Comparison of ENCODE assay signal across 8 cellular contexts in the genomic region with DNA sequence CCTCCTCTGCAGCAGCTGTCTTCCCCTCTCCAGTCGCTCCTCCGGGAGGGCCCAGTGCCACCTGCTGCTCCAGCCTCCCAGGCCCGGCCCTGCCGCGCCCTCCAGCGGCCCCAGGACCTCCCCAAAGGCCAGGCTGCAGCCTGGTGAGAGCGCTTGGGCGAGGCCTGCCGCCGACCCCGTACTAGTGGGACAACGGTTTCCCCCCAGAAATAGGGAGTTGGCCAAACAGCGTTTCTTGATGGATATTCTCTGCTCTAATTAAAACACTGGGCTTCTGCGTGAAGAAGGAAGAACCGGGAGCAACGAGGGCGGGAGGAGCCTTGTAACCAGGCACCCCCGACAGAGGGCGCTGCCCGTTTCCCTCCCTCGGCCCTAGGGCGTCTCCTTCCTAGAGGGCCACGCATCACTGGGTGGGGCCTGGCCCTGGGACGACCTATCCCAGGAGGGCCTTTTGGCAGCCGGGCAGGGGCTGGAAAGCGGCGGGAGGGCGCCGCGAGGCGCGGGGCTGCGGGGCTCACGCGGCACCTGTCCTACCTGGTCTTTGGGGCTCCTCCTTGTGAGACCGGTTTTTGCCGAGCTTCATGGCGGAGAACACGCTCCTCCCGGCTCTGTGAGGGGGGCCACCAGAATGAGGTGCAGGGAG. TPM values are rescaled to one million over a fixed set of nuclear protein-coding genes. Genes with fewer than 3 reads are reported as not detected.
DNase-seq lines count a peak whose midpoint lies in the region; ATAC-seq, FAIRE-seq and TF ChIP-seq lines count a peak whose summit lies in the region.

No MANE protein-coding gene starts in this region.

- no peak for FAIRE-seq in pancreas (lab: Jason Lieb, UNC)

- H3K4me1 ChIP-seq in cardiac muscle cell (ENCODE audit: low read depth) (no peaks in the 10 kb centered on the region), pancreas (no peaks in the 10 kb centered on the region), thymus (ENCODE audit: control insufficient read depth, insufficient read depth, low read length) (no peaks in the 10 kb centered on the region)

- H3K27me3 Mint-ChIP-seq in activated naive CD4-positive, alpha-beta T cell treated with anti-CD3 and anti-CD28 coated beads, Interleukin-2, amount 10 ng/mL, durations not matched to agents 7 days and 5 days, result peaks cover 42% of the 10 kb centered on the region

- H3K9me3 ChIP-seq in MG63 (no peaks in the 10 kb centered on the region), SK-N-MC (ENCODE audit: low read depth, low read length) (no peaks in the 10 kb centered on the region), cardiac muscle cell (ENCODE audit: low read depth) (no peaks in the 10 kb centered on the region), pancreas (no peaks in the 10 kb centered on the region), thymus (ENCODE audit: control insufficient read depth) (no peaks in the 10 kb centered on the region)

- peak; percentile 37 for DNase-seq in A172 (ENCODE audit: low spot score)
- peak; percentile 83 for DNase-seq in GM19238 (ENCODE audit: insufficient read length, low spot score)
- DNase-seq in MG63, result peak; percentile 85
- DNase-seq in SK-N-MC (ENCODE audit: low read depth, low spot score), result peak; percentile 26
- peak; percentile 90 for DNase-seq in activated naive CD4-positive, alpha-beta T cell treated with anti-CD3 and anti-CD28 coated beads, Interleukin-2, amount 10 ng/mL, durations not matched to agents 7 days and 5 days
- peak; percentile 70 to 92 for DNase-seq in cardiac muscle cell (ENCODE audit: low read depth in 1 of 2, low spot score in 1 of 2)
- peak; percentile 85 to 95 (median 90) for DNase-seq in pancreas

- H3K27ac ChIP-seq in SK-N-MC (no peak overlapping the region), cardiac muscle cell (no peak overlapping the region), pancreas (peak overlapping the region in 3 of 4 donors; percentile 22 to 39 (median 23)), thymus (ENCODE audit: low read depth) (no peak overlapping the region)

- TF ChIP-seq CTCF in cardiac muscle cell (IDR thresholded peaks at IDR 0.05; ENCODE audit: low read depth, low read length) (peak; percentile 96), pancreas (IDR thresholded peaks at IDR 0.05) (peak; percentile 80 to 92 (median 86))

- H3K4me1 Mint-ChIP-seq in activated naive CD4-positive, alpha-beta T cell treated with anti-CD3 and anti-CD28 coated beads, Interleukin-2, amount 10 ng/mL, durations not matched to agents 7 days and 5 days, result peaks cover 7% of the 10 kb centered on the region

- WGBS in pancreas, 2 donors, result 1% methylated on average over 38 to 40 of the region's 40 CpGs
- 2% methylated on average over 40 of the region's 40 CpGs for WGBS in thymus

- H3K4me3 ChIP-seq in MG63 (peak overlapping the region; percentile 50), SK-N-MC (no peak overlapping the region), cardiac muscle cell (peak overlapping the region; percentile 29), pancreas (peak overlapping the region; percentile 28 to 54 (median 41)), thymus (ENCODE audit: low read length) (peak overlapping the region; percentile 52)

- ATAC-seq in pancreas, result peak; percentile 98 to 99 (median 98)

- H3K9ac ChIP-seq in SK-N-MC (ENCODE audit: insufficient read length), result no peak overlapping the region

- H3K27me3 ChIP-seq in MG63, result no peaks in the 10 kb centered on the region
- peaks cover 15% of the 10 kb centered on the region for H3K27me3 ChIP-seq in cardiac muscle cell
- H3K27me3 ChIP-seq in pancreas, result no peaks in the 10 kb centered on the region
- no peaks in the 10 kb centered on the region for H3K27me3 ChIP-seq in thymus (ENCODE audit: control insufficient read depth, insufficient read depth)

- H3K36me3 Mint-ChIP-seq in activated naive CD4-positive, alpha-beta T cell treated with anti-CD3 and anti-CD28 coated beads, Interleukin-2, amount 10 ng/mL, durations not matched to agents 7 days and 5 days, result no peaks in the 10 kb centered on the region

- peak overlapping the region; percentile 57 for H3K4me3 Mint-ChIP-seq in activated naive CD4-positive, alpha-beta T cell treated with anti-CD3 and anti-CD28 coated beads, Interleukin-2, amount 10 ng/mL, durations not matched to agents 7 days and 5 days

- intact Hi-C loops in pancreas (cut with DNase I), result no loop called here

- H3K36me3 ChIP-seq in MG63 (no peaks in the 10 kb centered on the region), SK-N-MC (ENCODE audit: insufficient read depth, low read length) (no peaks in the 10 kb centered on the region), cardiac muscle cell (no peaks in the 10 kb centered on the region), pancreas (no peaks in the 10 kb centered on the region), thymus (ENCODE audit: control insufficient read depth, insufficient read depth) (no peaks in the 10 kb centered on the region)

- no peak overlapping the region for H3K27ac Mint-ChIP-seq in activated naive CD4-positive, alpha-beta T cell treated with anti-CD3 and anti-CD28 coated beads, Interleukin-2, amount 10 ng/mL, durations not matched to agents 7 days and 5 days

- CTCF ChIA-PET in activated naive CD4-positive, alpha-beta T cell treated with anti-CD3 and anti-CD28 coated beads, Interleukin-2, amount 10 ng/mL, durations not matched to agents 7 days and 5 days (lab: Charles Lee), result interaction anchor here (0.6 to 3.6 kb wide), 19 partner anchors 8 to 650 kb away, joined by 3 to 52 read pairs (median 4); a partner anchor contains a TSS

- no peaks in the 10 kb centered on the region for H3K9me3 Mint-ChIP-seq in activated naive CD4-positive, alpha-beta T cell treated with anti-CD3 and anti-CD28 coated beads, Interleukin-2, amount 10 ng/mL, durations not matched to agents 7 days and 5 days

RNA-seq across cellular contexts. Expression of a gene that starts 25.4 kb away (rescaled TPM):
- total RNA-seq in A172 (2014; rRNA removed; shearing (Covaris generic)), result 2.1 TPM in 1 of 2 replicates, not detected in the other
- total RNA-seq in MG63 (2014; rRNA removed; shearing (Covaris generic); ENCODE audit: low replicate concordance), result not detected in 2 replicates
- 0.04 TPM in 1 of 2 replicates, not detected in the other for total RNA-seq in cardiac muscle cell
- polyA plus RNA-seq in cardiac muscle cell, result 0.30 TPM in 1 of 2 replicates, not detected in the other
- total RNA-seq in pancreas, result under 1 TPM in 5 of 6 donors, not detected in 1; 0.09 to 0.26 (median 0.12) TPM
- under 1 TPM; 0.07 to 0.19 TPM for polyA plus RNA-seq in pancreas
- 0.71 TPM for polyA plus RNA-seq in thymus

Comparison
In these comparisons a context has a peak if more than half of its experiments do, and no peak if none do; other contexts are left out.
1. DNase-seq: peak in every context shown above with its lines; median percentile 90 in activated naive CD4-positive, alpha-beta T cell treated with anti-CD3 and anti-CD28 coated beads, Interleukin-2, amount 10 ng/mL, durations not matched to agents 7 days and 5 days; 90 in pancreas; 85 in MG63; 83 in GM19238; 81 in cardiac muscle cell; 37 in A172; 26 in SK-N-MC.
2. H3K27ac ChIP-seq: peak in pancreas (3 of 4); none in SK-N-MC (single experiment), cardiac muscle cell (single experiment) and thymus (single experiment).